23 cellular contexts compared by ENCODE assay signal in genomic region chr7:108067844-108068243, GRCh38.
DNase-seq lines count a peak whose midpoint lies in the region; ATAC-seq and TF ChIP-seq lines count a peak whose summit lies in the region.
"Had no signal": no experiment of that assay in that cellular context is flagged by ENCODE, and none has a peak within 500 bp of the region (broad histone marks: within the 10 kb centered on the region; RNA-seq: fewer than 3 reads in every experiment).

No MANE protein-coding gene starts in this region.

- peak; percentile 7 for DNase-seq in DMS153 treated with DMSO at 0.1 percent for 48 hours (lab: John Stamatoyannopoulos, UW; ENCODE audit: unreplicated experiment)
- peak; percentile 76 for DNase-seq in NCI-H1092 treated with DMSO at 0.1 percent for 48 hours (lab: John Stamatoyannopoulos, UW)
- DNase-seq in NCI-H2227 (lab: John Stamatoyannopoulos, UW; ENCODE audit: unreplicated experiment) = peak; percentile 49
- peak; percentile 48 to 68 for DNase-seq in SHP77 (lab: John Stamatoyannopoulos, UW)
- DNase-seq in amygdala (lab: John Stamatoyannopoulos, UW) = no peak
- no peak for DNase-seq in CD4-positive, alpha-beta T cell
- no peak for DNase-seq in GM13976 (ENCODE audit: low spot score)
- DNase-seq: activated CD4-positive, CD25-positive, alpha-beta regulatory T cell treated with anti-CD3 and anti-CD28 coated beads, Interleukin-2, amount 50 U/mL, for 72 hours; activated naive CD4-positive, alpha-beta T cell treated with anti-CD3 and anti-CD28 coated beads for 36 hours; activated T-cell treated with anti-CD3 and anti-CD28 coated beads, Interleukin-2, amount 50 U/mL, for 1 hour; amniotic stem cell; cortex of kidney; GDM1; Kasumi-1; NCI-H1048; NCI-H82; Right ventricle myocardium superior; stimulated activated CD4-positive, alpha-beta T cell treated with anti-CD3 and anti-CD28 coated beads, Interleukin-1b, Interleukin-23, amount 100 ng/mL, for 48 hours; uterus had no signal

- CTCF ChIA-PET in CD4-positive, alpha-beta T cell (lab: Charles Lee) = no interaction called here

- no peaks in the 10 kb centered on the region for H3K27me3 Mint-ChIP-seq in CD4-positive, alpha-beta T cell

- POLR2A ChIA-PET in CD4-positive, alpha-beta T cell (lab: Charles Lee) = no interaction called here

- no peaks in the 10 kb centered on the region for H3K9me3 ChIP-seq in CD4-positive, alpha-beta T cell (ENCODE audit: control insufficient read depth, low read length)
- H3K9me3 ChIP-seq: BLaER1 treated with 17β-estradiol and CSF1 and Interleukin-3, amounts not matched to agents 10 nM and 100 nM; neutrophil; uterus had no signal

- H3K4me3 Mint-ChIP-seq in CD4-positive, alpha-beta T cell = no peak overlapping the region
- H3K4me3 Mint-ChIP-seq: activated naive CD4-positive, alpha-beta T cell treated with anti-CD3 and anti-CD28 coated beads for 36 hours had no signal

- intact Hi-C loops in CD4-positive, alpha-beta T cell (cut with DNase I, micrococcal nuclease) = no loop called here

- in situ Hi-C loops in GM13976 (cut with MboI; ENCODE audit: low sequenced_read_pairs, unreplicated experiment) = no loop called here

- no peak for ATAC-seq in CD4-positive, alpha-beta T cell (ENCODE audit: poor library complexity)
- no peak for ATAC-seq in GM21360 (IDR thresholded peaks at IDR 0.05; ENCODE audit: unreplicated experiment)

- H3K36me3 Mint-ChIP-seq in CD4-positive, alpha-beta T cell (ENCODE audit: low read depth) = no peaks in the 10 kb centered on the region

- TF ChIP-seq CTCF in CD4-positive, alpha-beta T cell (IDR thresholded peaks at IDR 0.05) = no peak
- no peak for TF ChIP-seq CTCF in GM13976 (IDR thresholded peaks at IDR 0.05; ENCODE audit: borderline replicate concordance, control extremely low read depth, extremely low read depth, insufficient read depth, missing control alignments)

- no peaks in the 10 kb centered on the region for H3K4me1 Mint-ChIP-seq in CD4-positive, alpha-beta T cell (ENCODE audit: low read depth)

- no peak overlapping the region for H3K27ac Mint-ChIP-seq in CD4-positive, alpha-beta T cell
- H3K27ac Mint-ChIP-seq: activated naive CD4-positive, alpha-beta T cell treated with anti-CD3 and anti-CD28 coated beads for 36 hours had no signal

- no peak overlapping the region for H3K27ac ChIP-seq in CD4-positive, alpha-beta T cell (ENCODE audit: low read depth, low read length)
- H3K27ac ChIP-seq: BLaER1 treated with 17β-estradiol and CSF1 and Interleukin-3, amounts not matched to agents 10 nM and 100 nM; neutrophil; skin epidermis; uterus had no signal

- H3K9me3 Mint-ChIP-seq in CD4-positive, alpha-beta T cell = no peaks in the 10 kb centered on the region
- H3K9me3 Mint-ChIP-seq: activated naive CD4-positive, alpha-beta T cell treated with anti-CD3 and anti-CD28 coated beads for 36 hours had no signal

- H3K27me3 ChIP-seq in CD4-positive, alpha-beta T cell (ENCODE audit: control insufficient read depth, insufficient read depth, low read length) = peaks cover 4% of the 10 kb centered on the region
- H3K27me3 ChIP-seq: BLaER1 treated with 17β-estradiol and CSF1 and Interleukin-3, amounts not matched to agents 10 nM and 100 nM; neutrophil; uterus had no signal

Comparison
In these comparisons a context has a peak if more than half of its experiments do, and no peak if none do; other contexts are left out.
1. DNase-seq: peak in DMS153 treated with DMSO at 0.1 percent for 48 hours (single experiment), NCI-H1092 treated with DMSO at 0.1 percent for 48 hours (single experiment), NCI-H2227 (single experiment) and SHP77 (2 of 2); none in amygdala (0 of 56), CD4-positive, alpha-beta T cell (0 of 10) and GM13976 (single experiment).